Comparison of ENCODE assay signal across 17 cellular contexts in genomic region chrX:134254511-134254910, GRCh38. TPM values are rescaled to one million over a fixed set of nuclear protein-coding genes. Genes with fewer than 3 reads are reported as not detected.
"Had no signal": no experiment of that assay in that cellular context is flagged by ENCODE, and none has a peak within 500 bp of the region (broad histone marks: within the 10 kb centered on the region; RNA-seq: fewer than 3 reads in every experiment).

No MANE protein-coding gene starts in this region.

- H3K9me3 Mint-ChIP-seq: T-cell had no signal

- H3K4me3 Mint-ChIP-seq: T-cell had no signal

- ATAC-seq: Right ventricle myocardium inferior, T-cell had no signal

- DNase-seq: IMR-90, NCI-H1092 treated with DMSO at 0.1 percent for 48 hours, NCI-H1436, NCI-H187, NCI-H2029, NCI-H2081 treated with DMSO at 0.1 percent for 48 hours, NCI-H2171, NCI-H226, NCI-H510A, NCI-H524 treated with DMSO at 0.1 percent for 48 hours, SHP77 treated with DMSO at 0.1 percent for 48 hours had no signal

- H3K36me3 Mint-ChIP-seq: T-cell had no signal

- H3K27ac ChIP-seq: Peyer's patch had no signal

- H3K27ac Mint-ChIP-seq: T-cell had no signal

RNA-seq across cellular contexts. Expression of gene CCDC160, which starts 17.5 kb away (rescaled TPM):
- total RNA-seq: HepG2, IMR-90, Peyer's patch, Right ventricle myocardium inferior, RPMI7951, SK-MEL-5, T-cell had no signal
